ENCODE assay signal across 8 cellular contexts in genomic region chr5:138503487-138504270, GRCh38. TPM values are rescaled to one million over a fixed set of nuclear protein-coding genes. Genes with fewer than 3 reads are reported as not detected.
DNase-seq lines count a peak whose midpoint lies in the region; ATAC-seq and TF ChIP-seq lines count a peak whose summit lies in the region.

No MANE protein-coding gene starts in this region.

- no peak overlapping the region for H2AFZ ChIP-seq in OCI-LY7 (ENCODE audit: low read length)

- H3K79me2 ChIP-seq in OCI-LY7 (ENCODE audit: insufficient read depth, low read depth, low read length): no peaks in the 10 kb centered on the region

- POLR2A ChIA-PET in OCI-LY7 (lab: Charles Lee): interaction anchor here (0.6 kb wide), 1 partner anchor 430 kb away, joined by 5 read pairs; no protein-coding TSS in a partner anchor

- H3K9me2 ChIP-seq in OCI-LY7 (ENCODE audit: insufficient read depth, low read length): no peaks in the 10 kb centered on the region

- H3K4me3 ChIP-seq in OCI-LY7 (ENCODE audit: low read depth, low read length, poor library complexity, severe bottlenecking): no peak overlapping the region
- no peak overlapping the region for H3K4me3 ChIP-seq in cardiac fibroblast (replicated peaks in 1 of 2; ENCODE audit: low read depth in 2 of 2, low read length in 2 of 2)

- peak; percentile 87 for TF ChIP-seq CTCF in OCI-LY7 (conservative IDR thresholded peaks at IDR 0.05; ENCODE audit: low read length)
- peak; percentile 76 for TF ChIP-seq CTCF in cardiac fibroblast (IDR thresholded peaks at IDR 0.05; ENCODE audit: low read depth, low read length)

- ATAC-seq in GM18519 (IDR thresholded peaks at IDR 0.05; ENCODE audit: low FRiP score, unreplicated experiment): no peak

- CTCF ChIA-PET in OCI-LY7 (lab: Charles Lee; ENCODE audit: unreplicated experiment): interaction anchor here (0.5 to 1.9 kb wide), 2 partner anchors 45 to 54 kb away, joined by 5 read pairs; no protein-coding TSS in a partner anchor

- no peaks in the 10 kb centered on the region for H3K4me1 ChIP-seq in OCI-LY7 (ENCODE audit: insufficient read depth, low read length, poor library complexity, severe bottlenecking)

- no peak overlapping the region for H3K27ac ChIP-seq in OCI-LY7 (ENCODE audit: low read depth, low read length, poor library complexity, severe bottlenecking)

- DNase-seq in NCI-H1417 (lab: John Stamatoyannopoulos, UW) (peak; percentile 22 to 68 (median 44)), NCI-H1417 treated with DMSO at 0.1 percent for 48 hours (lab: John Stamatoyannopoulos, UW) (no peak), HT1080 (ENCODE audit: low read depth) (peak; percentile 51), OCI-LY7 (ENCODE audit: low spot score) (peak; percentile 68), cardiac fibroblast (ENCODE audit: low read depth in 2 of 2) (peak; percentile 78 to 82), inferior parietal cortex (ENCODE audit: extremely low spot score) (peak; percentile 81), smooth muscle cell of the brain vasculature (ENCODE audit: low read depth, low spot score) (peak; percentile 24)

- peaks cover 40% of the 10 kb centered on the region for H3K36me3 ChIP-seq in OCI-LY7 (ENCODE audit: insufficient read depth, low read length)

- BruUV-seq in OCI-LY7 (replicated peaks; lab: Mats Ljungman, UMichigan): no TSS peak

- H3K4me2 ChIP-seq in OCI-LY7 (ENCODE audit: low read length): no peak overlapping the region

- no peaks in the 10 kb centered on the region for H3K9me3 ChIP-seq in OCI-LY7 (ENCODE audit: low read length)

- intact Hi-C loops in OCI-LY7 (cut with micrococcal nuclease; ENCODE audit: unreplicated experiment): loop anchor here (1.0 to 2.0 kb wide), 3 partner anchors 39 to 323 kb away; no protein-coding TSS in a partner anchor

- no peaks in the 10 kb centered on the region for H4K20me1 ChIP-seq in OCI-LY7 (ENCODE audit: insufficient read depth, low read length)

RNA-seq across cellular contexts. Expression of gene EGR1, which starts 38.4 kb away (rescaled TPM):
- total RNA-seq in HT1080 (2014; rRNA removed; shearing (Covaris generic)): 0.60 and 0.64 TPM in 2 replicates
- polyA plus RNA-seq in HT1080 (2015; cell fraction: cytosol; rRNA removed): 3.3 and 3.7 TPM in 2 replicates
- 2.2 and 4.1 TPM in 2 replicates for polyA plus RNA-seq in HT1080 (2015; cell fraction: nucleus; rRNA removed)
- total RNA-seq in OCI-LY7 (2014; rRNA removed; shearing (Covaris generic)): 0.10 and 0.13 TPM in 2 replicates
- 0.79 and 1.1 TPM in 2 replicates for total RNA-seq in OCI-LY7 (2022)

RNA-seq across cellular contexts. Expression of gene ETF1, which starts 39.4 kb away (rescaled TPM):
- total RNA-seq in HT1080 (2014; rRNA removed; shearing (Covaris generic)): 188 and 191 TPM in 2 replicates
- polyA plus RNA-seq in HT1080 (2015; cell fraction: cytosol; rRNA removed): 144 and 161 TPM in 2 replicates
- polyA plus RNA-seq in HT1080 (2015; cell fraction: nucleus; rRNA removed): 100 and 114 TPM in 2 replicates
- 66.7 and 76.0 TPM in 2 replicates for total RNA-seq in OCI-LY7 (2014; rRNA removed; shearing (Covaris generic))
- total RNA-seq in OCI-LY7 (2022): 116 and 123 TPM in 2 replicates
